Comparison of ENCODE assay signal across 8 cellular contexts in the genomic region with DNA sequence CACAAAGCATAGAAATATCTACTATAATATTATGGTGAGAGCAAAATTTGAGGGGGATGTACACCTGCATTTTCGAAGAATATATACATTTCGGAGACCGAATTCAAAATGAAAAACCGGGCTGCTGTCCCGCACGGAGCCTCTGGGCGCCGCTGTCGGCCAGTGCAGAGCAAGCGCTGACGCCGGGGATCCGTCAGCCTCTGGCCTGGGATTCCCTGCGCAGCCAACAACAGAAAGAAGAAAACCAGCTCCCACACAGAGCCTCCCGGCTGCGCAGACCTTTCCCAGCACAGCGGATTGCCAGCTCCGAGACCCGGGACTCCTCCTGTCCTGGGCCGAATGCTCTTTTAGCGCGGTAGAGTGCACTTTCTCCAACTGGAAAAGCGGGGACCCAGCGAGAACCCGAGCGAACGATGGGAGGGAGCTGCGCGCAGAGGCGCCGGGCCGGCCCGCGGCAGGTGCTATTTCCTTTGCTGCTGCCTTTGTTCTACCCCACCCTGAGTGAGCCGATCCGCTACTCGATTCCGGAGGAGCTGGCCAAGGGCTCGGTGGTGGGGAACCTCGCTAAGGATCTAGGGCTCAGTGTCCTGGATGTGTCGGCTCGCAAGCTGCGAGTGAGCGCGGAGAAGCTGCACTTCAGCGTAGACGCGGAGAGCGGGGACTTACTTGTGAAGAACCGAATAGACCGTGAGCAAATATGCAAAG. TPM values are rescaled to one million over a fixed set of nuclear protein-coding genes. Genes with fewer than 3 reads are reported as not detected.
A peak's percentile ranks its signal among the peaks of the same experiment; 100 is the strongest.
DNase-seq lines count a peak whose midpoint lies in the region; ATAC-seq and TF ChIP-seq lines count a peak whose summit lies in the region.
"Not testable (repeated sequence)": the region's sequence is repeated elsewhere in the genome, so short reads cannot be mapped to it uniquely, and the experiment has no call there.

Gene PCDHGB6, plus strand, starts transcription at position 232 of the 705 bp plus-strand sequence. Its CDS starts 182 bp downstream, at position 414.

- TF ChIP-seq EP300 in upper lobe of left lung (IDR thresholded peaks at IDR 0.05) = not testable (repeated sequence)

- not testable (repeated sequence) for H3K27me3 ChIP-seq in adrenal gland, upper lobe of left lung
- peaks cover 22 to 90% of the 10 kb centered on the region in 2 donors for H3K27me3 ChIP-seq in left lung

- intact Hi-C loops in adrenal gland (cut with DNase I); left lung (cut with DNase I): not testable (repeated sequence)

- not testable (repeated sequence) for H3K36me3 ChIP-seq in adrenal gland (replicated peaks in 1 of 2); left lung; upper lobe of left lung

- not testable (repeated sequence) for H3K27ac Mint-ChIP-seq in T-helper 1 cell treated with Interleukin-12 subunit alpha and Interleukin-12 subunit beta and Interleukin-4 antibody, amounts not matched to agents 30 μg/mL and 1 μg/mL, for 36 hours

- H3K4me3 ChIP-seq in adrenal gland = peak within 1 kb of the TSS in 1 of 4 donors; percentile 43
- peak within 1 kb of the TSS; percentile 35 for H3K4me3 ChIP-seq in fibroblast of mammary gland (ENCODE audit: control insufficient read depth, low read depth, low read length)
- H3K4me3 ChIP-seq in left lung = peak within 1 kb of the TSS; percentile 12 to 33
- H3K4me3 ChIP-seq in upper lobe of left lung = peak within 1 kb of the TSS in 3 of 4 donors; percentile 26 to 42 (median 29)

- TF ChIP-seq POLR2A in adrenal gland (IDR thresholded peaks at IDR 0.05); upper lobe of left lung (IDR thresholded peaks at IDR 0.05): not testable (repeated sequence)

- H3K27ac ChIP-seq in adrenal gland, left lung, upper lobe of left lung: not testable (repeated sequence)

- H3K4me1 Mint-ChIP-seq in T-helper 1 cell treated with Interleukin-12 subunit alpha and Interleukin-12 subunit beta and Interleukin-4 antibody, amounts not matched to agents 30 μg/mL and 1 μg/mL, for 36 hours (ENCODE audit: low read depth) = not testable (repeated sequence)

- peaks cover 21% of the 10 kb centered on the region for H3K9me3 Mint-ChIP-seq in T-helper 1 cell treated with Interleukin-12 subunit alpha and Interleukin-12 subunit beta and Interleukin-4 antibody, amounts not matched to agents 30 μg/mL and 1 μg/mL, for 36 hours

- not testable (repeated sequence) for H3K4me1 ChIP-seq in adrenal gland (replicated peaks in 1 of 2); left lung; upper lobe of left lung

- 8 to 14% (median 11%) methylated on average over 25 to 50 of the region's 51 CpGs for WGBS in adrenal gland, 4 donors
- 14 to 21% methylated on average over 31 to 51 of the region's 51 CpGs for WGBS in upper lobe of left lung, 2 donors

- peaks cover 43% of the 10 kb centered on the region for H3K27me3 Mint-ChIP-seq in T-helper 1 cell treated with Interleukin-12 subunit alpha and Interleukin-12 subunit beta and Interleukin-4 antibody, amounts not matched to agents 30 μg/mL and 1 μg/mL, for 36 hours (ENCODE audit: low read depth)

- DNase-seq in adrenal gland = peak; percentile 27 to 63 (median 40)
- DNase-seq in fibroblast of mammary gland (ENCODE audit: low read depth) = peak; percentile 59
- DNase-seq in left lung = peak in 1 of 2 donors; percentile 85
- peak; percentile 7 for DNase-seq in renal cortical epithelial cell (ENCODE audit: low read depth)
- peak; percentile 54 to 91 for DNase-seq in upper lobe of left lung

- H3K9me3 ChIP-seq in adrenal gland (replicated peaks in 1 of 3) (peaks cover 0 to 70% (median 8%) of the 10 kb centered on the region in 3 donors), left lung (peaks cover 0 to 70% of the 10 kb centered on the region in 2 donors), upper lobe of left lung (peaks cover 45 to 85% (median 81%) of the 10 kb centered on the region in 4 donors)

- peak within 1 kb of the TSS; percentile 73 for H3K4me3 Mint-ChIP-seq in T-helper 1 cell treated with Interleukin-12 subunit alpha and Interleukin-12 subunit beta and Interleukin-4 antibody, amounts not matched to agents 30 μg/mL and 1 μg/mL, for 36 hours

- H3K36me3 Mint-ChIP-seq in T-helper 1 cell treated with Interleukin-12 subunit alpha and Interleukin-12 subunit beta and Interleukin-4 antibody, amounts not matched to agents 30 μg/mL and 1 μg/mL, for 36 hours (ENCODE audit: low read depth) = peaks cover 13% of the 10 kb centered on the region

- TF ChIP-seq CTCF in GM12873 (IDR thresholded peaks at IDR 0.05; ENCODE audit: insufficient read depth, low read depth, low read length, missing control alignments) = peak; percentile 73
- peak; percentile 16 to 60 (median 44) for TF ChIP-seq CTCF in adrenal gland (IDR thresholded peaks at IDR 0.05)
- TF ChIP-seq CTCF in fibroblast of mammary gland (conservative IDR thresholded peaks at IDR 0.05; ENCODE audit: control insufficient read depth, insufficient read depth, low read depth, low read length) = peak; percentile 66
- peak; percentile 34 to 52 for TF ChIP-seq CTCF in left lung (IDR thresholded peaks at IDR 0.05)
- peak in 5 of 6 experiments; percentile 18 to 60 (median 40) for TF ChIP-seq CTCF in upper lobe of left lung (IDR thresholded peaks at IDR 0.05)

- ATAC-seq in HG02852 (IDR thresholded peaks at IDR 0.05; ENCODE audit: unreplicated experiment) = peak; percentile 67
- ATAC-seq in left lung = peak; percentile 96
- peak; percentile 79 to 86 for ATAC-seq in upper lobe of left lung (ENCODE audit: low FRiP score in 2 of 2)

RNA-seq across cellular contexts. Expression of gene PCDHGB6, which starts in this region (rescaled TPM):
- 10 to 100 TPM in 5 of 8 donors, 1 to 10 TPM in 3; 6.0 to 15.9 (median 11.6) TPM for total RNA-seq in adrenal gland
- 1 to 10 TPM in 2 of 3 donors, under 1 TPM in 1; 0.61 to 7.2 (median 1.5) TPM for polyA plus RNA-seq in adrenal gland
- 1 to 10 TPM; 4.3 to 5.9 TPM for total RNA-seq in left lung
- 1.0 and 2.3 TPM in 2 replicates for total RNA-seq in renal cortical epithelial cell
- total RNA-seq in upper lobe of left lung = 1 to 10 TPM; 3.2 to 7.4 (median 6.3) TPM
